ENCODE assay signal across 12 cellular contexts in genomic region chr11:15897211-15897960, GRCh38.
A peak's percentile ranks its signal among the peaks of the same experiment; 100 is the strongest.
DNase-seq lines count a peak whose midpoint lies in the region; ATAC-seq and TF ChIP-seq lines count a peak whose summit lies in the region.
"Had no signal": no experiment of that assay in that cellular context is flagged by ENCODE, and none has a peak within 500 bp of the region (broad histone marks: within the 10 kb centered on the region; RNA-seq: fewer than 3 reads in every experiment).

No MANE protein-coding gene starts in this region.

- ATAC-seq in GM21737 (IDR thresholded peaks at IDR 0.05; ENCODE audit: unreplicated experiment): no peak

- DNase-seq in EH (ENCODE audit: low read depth): peak; percentile 91
- DNase-seq in MV-4-11 (lab: John Stamatoyannopoulos, UW): peak; percentile 79
- DNase-seq in epithelial cell of proximal tubule (ENCODE audit: low read depth): peak; percentile 56
- peak; percentile 37 for DNase-seq in pons (ENCODE audit: low spot score)
- DNase-seq in activated CD4-positive, alpha-beta T cell treated with anti-CD3 and anti-CD28 coated beads, Interleukin-2, amount 50 U/mL, for 48 hours: no peak
- DNase-seq in NCI-H82 (lab: John Stamatoyannopoulos, UW): no peak
- no peak for DNase-seq in osteocyte (ENCODE audit: extremely low spot score, unreplicated experiment)
- DNase-seq: COR-L47; stimulated activated CD4-positive, alpha-beta T cell treated with anti-CD3 and anti-CD28 coated beads, Interleukin-12 subunit alpha, Interleukin-12 subunit beta, amount 100 ng/mL, for 4 hours had no signal

- H3K4me3 ChIP-seq in epithelial cell of proximal tubule (ENCODE audit: low read depth, low read length): no peak overlapping the region
- H3K4me3 ChIP-seq: adrenal gland had no signal

- no peaks in the 10 kb centered on the region for H3K9me3 Mint-ChIP-seq in osteocyte (ENCODE audit: unreplicated experiment)
- H3K9me3 Mint-ChIP-seq: T-helper 2 cell treated with Interferon-gamma antibody and Interleukin-4, amounts not matched to agents 5 μg/mL and 100 μg/mL, for 36 hours had no signal

- TF ChIP-seq CTCF in epithelial cell of proximal tubule (conservative IDR thresholded peaks at IDR 0.05; ENCODE audit: low read depth, low read length) (no peak), osteocyte (IDR thresholded peaks at IDR 0.05) (no peak)

- peaks cover 3% of the 10 kb centered on the region for H3K27me3 Mint-ChIP-seq in osteocyte (ENCODE audit: unreplicated experiment)

- no peak overlapping the region for H3K4me3 Mint-ChIP-seq in osteocyte (ENCODE audit: unreplicated experiment)
- H3K4me3 Mint-ChIP-seq: T-helper 2 cell treated with Interferon-gamma antibody and Interleukin-4, amounts not matched to agents 5 μg/mL and 100 μg/mL, for 36 hours had no signal

- no peaks in the 10 kb centered on the region for H3K36me3 Mint-ChIP-seq in osteocyte (ENCODE audit: unreplicated experiment)

- H3K27ac Mint-ChIP-seq in osteocyte (ENCODE audit: unreplicated experiment): no peak overlapping the region
- H3K27ac Mint-ChIP-seq: T-helper 2 cell treated with Interferon-gamma antibody and Interleukin-4, amounts not matched to agents 5 μg/mL and 100 μg/mL, for 36 hours had no signal

- peaks cover 10% of the 10 kb centered on the region for H3K4me1 Mint-ChIP-seq in osteocyte (ENCODE audit: unreplicated experiment)

Comparison
In these comparisons a context has a peak if more than half of its experiments do, and no peak if none do; other contexts are left out.
1. DNase-seq: peak in EH (single experiment), MV-4-11 (single experiment), epithelial cell of proximal tubule (single experiment) and pons (single experiment); none in activated CD4-positive, alpha-beta T cell treated with anti-CD3 and anti-CD28 coated beads, Interleukin-2, amount 50 U/mL, for 48 hours (0 of 2), NCI-H82 (single experiment) and osteocyte (single experiment).